In the genomic region with DNA sequence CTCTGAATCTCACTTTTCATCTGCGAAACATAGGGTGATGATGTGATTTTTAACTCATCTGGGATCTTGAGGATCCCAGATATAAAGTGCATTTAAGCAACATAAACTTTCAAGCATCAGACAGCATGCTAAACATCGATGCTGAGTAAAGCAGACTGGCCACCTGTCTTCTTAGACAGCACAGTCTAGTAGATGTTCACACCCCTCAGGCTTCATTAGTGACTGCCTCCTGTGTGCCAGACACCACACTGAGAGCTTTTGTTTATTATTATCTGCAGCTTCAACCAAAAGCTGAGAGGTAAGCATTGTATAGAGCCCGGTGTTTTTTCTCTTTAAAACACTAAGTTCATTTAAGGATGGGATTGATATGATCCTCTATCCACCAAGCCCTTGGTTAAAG, we compare ENCODE assay signal across 22 cellular contexts.
"Had no signal": no experiment of that assay in that cellular context is flagged by ENCODE, and none has a peak within 500 bp of the region (broad histone marks: within the 10 kb centered on the region; RNA-seq: fewer than 3 reads in every experiment).

No MANE protein-coding gene starts in this region.

- H3K4me3 ChIP-seq: lung, smooth muscle cell, suprapubic skin, transverse colon, vagina had no signal

- H3K27ac ChIP-seq: parathyroid adenoma, suprapubic skin, transverse colon, vagina had no signal

- DNase-seq: activated CD4-positive, alpha-beta T cell treated with anti-CD3 and anti-CD28 coated beads, Interleukin-2, amount 10 ng/mL, durations not matched to agents 7 days and 5 days; activated CD8-positive, alpha-beta T cell treated with anti-CD3 and anti-CD28 coated beads, Interleukin-2, amount 10 ng/mL, durations not matched to agents 7 days and 5 days; activated naive CD4-positive, alpha-beta T cell treated with Interleukin-2 at 50 U/mL for 16 hours; activated naive CD8-positive, alpha-beta T cell treated with anti-CD3 and anti-CD28 coated beads, Interleukin-2, amount 10 ng/mL, durations not matched to agents 7 days and 5 days; activated T-cell treated with anti-CD3 and anti-CD28 coated beads, Interleukin-2, amount 50 U/mL, for 24 hours; amygdala; erythroblast; natural killer cell; stimulated activated CD4-positive, alpha-beta T cell treated with anti-CD3 and anti-CD28 coated beads, Interleukin-4, amount 100 ng/mL, for 1 hour; stimulated activated naive CD8-positive, alpha-beta T cell treated with anti-CD3 and anti-CD28 coated beads, Interleukin-15, amount 100 ng/mL, for 72 hours; transverse colon had no signal

- H3K27me3 ChIP-seq: vagina had no signal

- ATAC-seq: activated CD8-positive, alpha-beta T cell treated with anti-CD3 and anti-CD28 coated beads, Interleukin-2, amount 10 ng/mL, durations not matched to agents 7 days and 5 days; left lobe of liver; natural killer cell; sciatic nerve; stimulated activated naive CD8-positive, alpha-beta T cell treated with anti-CD3 and anti-CD28 coated beads, Interleukin-15, amount 100 ng/mL, for 72 hours had no signal

- H3K9me3 ChIP-seq: suprapubic skin, transverse colon, vagina had no signal

- H3K36me3 ChIP-seq: suprapubic skin, transverse colon, vagina had no signal

- FAIRE-seq: colon, endometrium, frontal cortex, keratinocyte had no signal
